1 cellular context compared by ENCODE assay signal in the genomic region with DNA sequence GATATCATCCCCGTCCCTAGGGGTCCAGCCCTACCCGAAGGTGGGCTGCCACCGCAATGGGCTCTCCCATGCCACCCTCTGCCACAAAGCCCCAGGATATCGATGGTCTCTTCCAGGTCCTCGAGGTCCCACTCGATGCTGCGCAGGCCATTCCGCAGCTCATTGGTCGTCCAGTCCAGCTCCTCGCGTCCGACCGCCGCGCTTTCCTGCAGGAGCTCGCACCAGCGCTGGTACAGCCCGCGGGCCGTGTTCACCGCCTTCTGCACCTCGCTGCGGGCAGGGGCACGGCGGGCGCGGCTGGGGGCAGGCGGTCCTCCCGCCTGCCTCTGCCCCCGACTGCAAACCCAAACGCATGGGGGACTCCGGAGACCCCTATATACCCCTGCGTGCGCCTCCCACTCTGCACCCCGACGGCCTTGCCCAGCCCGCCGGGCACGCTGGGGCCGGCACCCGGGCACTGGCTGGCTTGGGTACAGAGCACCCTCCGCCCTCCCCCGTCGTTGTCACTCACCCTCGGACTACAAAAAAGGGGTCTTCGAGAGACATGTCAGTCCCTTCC.
TF ChIP-seq lines count a peak whose summit lies in the region.

No MANE protein-coding gene starts in this region.

TF ChIP-seq in HEK293, 187 proteins besides CTCF, POLR2A, EP300 and RAD21 (continued from another document and continues in another):
- TF ChIP-seq, protein P1, sequence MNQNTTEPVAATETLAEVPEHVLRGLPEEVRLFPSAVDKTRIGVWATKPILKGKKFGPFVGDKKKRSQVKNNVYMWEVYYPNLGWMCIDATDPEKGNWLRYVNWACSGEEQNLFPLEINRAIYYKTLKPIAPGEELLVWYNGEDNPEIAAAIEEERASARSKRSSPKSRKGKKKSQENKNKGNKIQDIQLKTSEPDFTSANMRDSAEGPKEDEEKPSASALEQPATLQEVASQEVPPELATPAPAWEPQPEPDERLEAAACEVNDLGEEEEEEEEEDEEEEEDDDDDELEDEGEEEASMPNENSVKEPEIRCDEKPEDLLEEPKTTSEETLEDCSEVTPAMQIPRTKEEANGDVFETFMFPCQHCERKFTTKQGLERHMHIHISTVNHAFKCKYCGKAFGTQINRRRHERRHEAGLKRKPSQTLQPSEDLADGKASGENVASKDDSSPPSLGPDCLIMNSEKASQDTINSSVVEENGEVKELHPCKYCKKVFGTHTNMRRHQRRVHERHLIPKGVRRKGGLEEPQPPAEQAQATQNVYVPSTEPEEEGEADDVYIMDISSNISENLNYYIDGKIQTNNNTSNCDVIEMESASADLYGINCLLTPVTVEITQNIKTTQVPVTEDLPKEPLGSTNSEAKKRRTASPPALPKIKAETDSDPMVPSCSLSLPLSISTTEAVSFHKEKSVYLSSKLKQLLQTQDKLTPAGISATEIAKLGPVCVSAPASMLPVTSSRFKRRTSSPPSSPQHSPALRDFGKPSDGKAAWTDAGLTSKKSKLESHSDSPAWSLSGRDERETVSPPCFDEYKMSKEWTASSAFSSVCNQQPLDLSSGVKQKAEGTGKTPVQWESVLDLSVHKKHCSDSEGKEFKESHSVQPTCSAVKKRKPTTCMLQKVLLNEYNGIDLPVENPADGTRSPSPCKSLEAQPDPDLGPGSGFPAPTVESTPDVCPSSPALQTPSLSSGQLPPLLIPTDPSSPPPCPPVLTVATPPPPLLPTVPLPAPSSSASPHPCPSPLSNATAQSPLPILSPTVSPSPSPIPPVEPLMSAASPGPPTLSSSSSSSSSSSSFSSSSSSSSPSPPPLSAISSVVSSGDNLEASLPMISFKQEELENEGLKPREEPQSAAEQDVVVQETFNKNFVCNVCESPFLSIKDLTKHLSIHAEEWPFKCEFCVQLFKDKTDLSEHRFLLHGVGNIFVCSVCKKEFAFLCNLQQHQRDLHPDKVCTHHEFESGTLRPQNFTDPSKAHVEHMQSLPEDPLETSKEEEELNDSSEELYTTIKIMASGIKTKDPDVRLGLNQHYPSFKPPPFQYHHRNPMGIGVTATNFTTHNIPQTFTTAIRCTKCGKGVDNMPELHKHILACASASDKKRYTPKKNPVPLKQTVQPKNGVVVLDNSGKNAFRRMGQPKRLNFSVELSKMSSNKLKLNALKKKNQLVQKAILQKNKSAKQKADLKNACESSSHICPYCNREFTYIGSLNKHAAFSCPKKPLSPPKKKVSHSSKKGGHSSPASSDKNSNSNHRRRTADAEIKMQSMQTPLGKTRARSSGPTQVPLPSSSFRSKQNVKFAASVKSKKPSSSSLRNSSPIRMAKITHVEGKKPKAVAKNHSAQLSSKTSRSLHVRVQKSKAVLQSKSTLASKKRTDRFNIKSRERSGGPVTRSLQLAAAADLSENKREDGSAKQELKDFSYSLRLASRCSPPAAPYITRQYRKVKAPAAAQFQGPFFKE (tag by site-specific recombination; IDR thresholded peaks at IDR 0.05; ENCODE audit: borderline replicate concordance) = 0 out of 2 replicates have a peak, but pooled peaks have one; percentile 50
- TF ChIP-seq GLIS2 (tag by site-specific recombination; IDR thresholded peaks at IDR 0.05) = peak; percentile 53; the same call in 1 of the 2 replicates
- TF ChIP-seq HOXA7 (CRISPR knock-in tag; IDR thresholded peaks at IDR 0.05; ENCODE audit: borderline replicate concordance) = no peak
- TF ChIP-seq ZNF138 (tag by site-specific recombination; IDR thresholded peaks at IDR 0.05; ENCODE audit: borderline replicate concordance) = no peak
- TF ChIP-seq, protein P2, sequence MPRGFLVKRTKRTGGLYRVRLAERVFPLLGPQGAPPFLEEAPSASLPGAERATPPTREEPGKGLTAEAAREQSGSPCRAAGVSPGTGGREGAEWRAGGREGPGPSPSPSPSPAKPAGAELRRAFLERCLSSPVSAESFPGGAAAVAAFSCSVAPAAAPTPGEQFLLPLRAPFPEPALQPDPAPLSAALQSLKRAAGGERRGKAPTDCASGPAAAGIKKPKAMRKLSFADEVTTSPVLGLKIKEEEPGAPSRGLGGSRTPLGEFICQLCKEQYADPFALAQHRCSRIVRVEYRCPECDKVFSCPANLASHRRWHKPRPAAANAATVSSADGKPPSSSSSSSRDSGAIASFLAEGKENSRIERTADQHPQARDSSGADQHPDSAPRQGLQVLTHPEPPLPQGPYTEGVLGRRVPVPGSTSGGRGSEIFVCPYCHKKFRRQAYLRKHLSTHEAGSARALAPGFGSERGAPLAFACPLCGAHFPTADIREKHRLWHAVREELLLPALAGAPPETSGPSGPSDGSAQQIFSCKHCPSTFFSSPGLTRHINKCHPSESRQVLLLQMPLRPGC (tag by site-specific recombination; IDR thresholded peaks at IDR 0.05) = no peak
- TF ChIP-seq ZNF266 (tag by site-specific recombination; IDR thresholded peaks at IDR 0.05; ENCODE audit: low read depth) = no peak
- TF ChIP-seq KLF1 (tag by site-specific recombination; IDR thresholded peaks at IDR 0.05) = no peak
- TF ChIP-seq RBAK (tag by site-specific recombination; IDR thresholded peaks at IDR 0.05) = no peak
- TF ChIP-seq ZNF311 (tag by site-specific recombination; IDR thresholded peaks at IDR 0.05; ENCODE audit: borderline replicate concordance) = no peak
- no peak for TF ChIP-seq ZNF48 (tag by site-specific recombination; IDR thresholded peaks at IDR 0.05)
- TF ChIP-seq, protein P3, sequence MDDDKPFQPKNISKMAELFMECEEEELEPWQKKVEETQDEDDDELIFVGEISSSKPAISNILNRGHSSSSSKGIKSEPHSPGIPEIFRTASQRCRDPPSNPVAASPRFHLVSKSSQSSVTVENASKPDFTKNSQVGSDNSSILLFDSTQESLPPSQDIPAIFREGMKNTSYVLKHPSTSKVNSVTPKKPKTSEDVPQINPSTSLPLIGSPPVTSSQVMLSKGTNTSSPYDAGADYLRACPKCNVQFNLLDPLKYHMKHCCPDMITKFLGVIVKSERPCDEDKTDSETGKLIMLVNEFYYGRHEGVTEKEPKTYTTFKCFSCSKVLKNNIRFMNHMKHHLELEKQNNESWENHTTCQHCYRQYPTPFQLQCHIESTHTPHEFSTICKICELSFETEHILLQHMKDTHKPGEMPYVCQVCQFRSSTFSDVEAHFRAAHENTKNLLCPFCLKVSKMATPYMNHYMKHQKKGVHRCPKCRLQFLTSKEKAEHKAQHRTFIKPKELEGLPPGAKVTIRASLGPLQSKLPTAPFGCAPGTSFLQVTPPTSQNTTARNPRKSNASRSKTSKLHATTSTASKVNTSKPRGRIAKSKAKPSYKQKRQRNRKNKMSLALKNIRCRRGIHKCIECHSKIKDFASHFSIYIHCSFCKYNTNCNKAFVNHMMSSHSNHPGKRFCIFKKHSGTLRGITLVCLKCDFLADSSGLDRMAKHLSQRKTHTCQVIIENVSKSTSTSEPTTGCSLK (tag by site-specific recombination; IDR thresholded peaks at IDR 0.05) = no peak
- TF ChIP-seq ZNF133 (tag by site-specific recombination; IDR thresholded peaks at IDR 0.05) = no peak
- no peak for TF ChIP-seq ZNF19 (tag by site-specific recombination; IDR thresholded peaks at IDR 0.05; ENCODE audit: low read depth)
- TF ChIP-seq ZNF629 (tag by site-specific recombination; IDR thresholded peaks at IDR 0.05) = no peak
- no peak for TF ChIP-seq ZNF404 (tag by site-specific recombination; IDR thresholded peaks at IDR 0.05)
- TF ChIP-seq ZNF292 (tag by site-specific recombination; IDR thresholded peaks at IDR 0.05; ENCODE audit: borderline replicate concordance, low read depth) = no peak
- TF ChIP-seq, protein P4, sequence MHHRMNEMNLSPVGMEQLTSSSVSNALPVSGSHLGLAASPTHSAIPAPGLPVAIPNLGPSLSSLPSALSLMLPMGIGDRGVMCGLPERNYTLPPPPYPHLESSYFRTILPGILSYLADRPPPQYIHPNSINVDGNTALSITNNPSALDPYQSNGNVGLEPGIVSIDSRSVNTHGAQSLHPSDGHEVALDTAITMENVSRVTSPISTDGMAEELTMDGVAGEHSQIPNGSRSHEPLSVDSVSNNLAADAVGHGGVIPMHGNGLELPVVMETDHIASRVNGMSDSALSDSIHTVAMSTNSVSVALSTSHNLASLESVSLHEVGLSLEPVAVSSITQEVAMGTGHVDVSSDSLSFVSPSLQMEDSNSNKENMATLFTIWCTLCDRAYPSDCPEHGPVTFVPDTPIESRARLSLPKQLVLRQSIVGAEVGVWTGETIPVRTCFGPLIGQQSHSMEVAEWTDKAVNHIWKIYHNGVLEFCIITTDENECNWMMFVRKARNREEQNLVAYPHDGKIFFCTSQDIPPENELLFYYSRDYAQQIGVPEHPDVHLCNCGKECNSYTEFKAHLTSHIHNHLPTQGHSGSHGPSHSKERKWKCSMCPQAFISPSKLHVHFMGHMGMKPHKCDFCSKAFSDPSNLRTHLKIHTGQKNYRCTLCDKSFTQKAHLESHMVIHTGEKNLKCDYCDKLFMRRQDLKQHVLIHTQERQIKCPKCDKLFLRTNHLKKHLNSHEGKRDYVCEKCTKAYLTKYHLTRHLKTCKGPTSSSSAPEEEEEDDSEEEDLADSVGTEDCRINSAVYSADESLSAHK (tag by site-specific recombination; IDR thresholded peaks at IDR 0.05) = 0 out of 2 replicates have a peak, but pooled peaks have one; percentile 10
- no peak for TF ChIP-seq SCRT1 (tag by site-specific recombination; IDR thresholded peaks at IDR 0.05; ENCODE audit: borderline replicate concordance)
- TF ChIP-seq KLF7 (tag by site-specific recombination; IDR thresholded peaks at IDR 0.05; ENCODE audit: borderline replicate concordance) = no peak
- TF ChIP-seq ZNF707 (tag by site-specific recombination; IDR thresholded peaks at IDR 0.05) = no peak
- no peak for TF ChIP-seq KLF9 (tag by site-specific recombination; IDR thresholded peaks at IDR 0.05; ENCODE audit: low read depth)
- no peak for TF ChIP-seq ZSCAN30 (tag by site-specific recombination; IDR thresholded peaks at IDR 0.05)
- TF ChIP-seq, protein P5, sequence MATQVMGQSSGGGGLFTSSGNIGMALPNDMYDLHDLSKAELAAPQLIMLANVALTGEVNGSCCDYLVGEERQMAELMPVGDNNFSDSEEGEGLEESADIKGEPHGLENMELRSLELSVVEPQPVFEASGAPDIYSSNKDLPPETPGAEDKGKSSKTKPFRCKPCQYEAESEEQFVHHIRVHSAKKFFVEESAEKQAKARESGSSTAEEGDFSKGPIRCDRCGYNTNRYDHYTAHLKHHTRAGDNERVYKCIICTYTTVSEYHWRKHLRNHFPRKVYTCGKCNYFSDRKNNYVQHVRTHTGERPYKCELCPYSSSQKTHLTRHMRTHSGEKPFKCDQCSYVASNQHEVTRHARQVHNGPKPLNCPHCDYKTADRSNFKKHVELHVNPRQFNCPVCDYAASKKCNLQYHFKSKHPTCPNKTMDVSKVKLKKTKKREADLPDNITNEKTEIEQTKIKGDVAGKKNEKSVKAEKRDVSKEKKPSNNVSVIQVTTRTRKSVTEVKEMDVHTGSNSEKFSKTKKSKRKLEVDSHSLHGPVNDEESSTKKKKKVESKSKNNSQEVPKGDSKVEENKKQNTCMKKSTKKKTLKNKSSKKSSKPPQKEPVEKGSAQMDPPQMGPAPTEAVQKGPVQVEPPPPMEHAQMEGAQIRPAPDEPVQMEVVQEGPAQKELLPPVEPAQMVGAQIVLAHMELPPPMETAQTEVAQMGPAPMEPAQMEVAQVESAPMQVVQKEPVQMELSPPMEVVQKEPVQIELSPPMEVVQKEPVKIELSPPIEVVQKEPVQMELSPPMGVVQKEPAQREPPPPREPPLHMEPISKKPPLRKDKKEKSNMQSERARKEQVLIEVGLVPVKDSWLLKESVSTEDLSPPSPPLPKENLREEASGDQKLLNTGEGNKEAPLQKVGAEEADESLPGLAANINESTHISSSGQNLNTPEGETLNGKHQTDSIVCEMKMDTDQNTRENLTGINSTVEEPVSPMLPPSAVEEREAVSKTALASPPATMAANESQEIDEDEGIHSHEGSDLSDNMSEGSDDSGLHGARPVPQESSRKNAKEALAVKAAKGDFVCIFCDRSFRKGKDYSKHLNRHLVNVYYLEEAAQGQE (tag by site-specific recombination; IDR thresholded peaks at IDR 0.05) = no peak
- TF ChIP-seq ZNF677 (tag by site-specific recombination; IDR thresholded peaks at IDR 0.05) = no peak
- TF ChIP-seq ZNF510 (tag by site-specific recombination; IDR thresholded peaks at IDR 0.05; ENCODE audit: insufficient replicate concordance) = no peak
- no peak for TF ChIP-seq ZFHX2 (tag by site-specific recombination; conservative IDR thresholded peaks at IDR 0.05)
- TF ChIP-seq, protein P6, sequence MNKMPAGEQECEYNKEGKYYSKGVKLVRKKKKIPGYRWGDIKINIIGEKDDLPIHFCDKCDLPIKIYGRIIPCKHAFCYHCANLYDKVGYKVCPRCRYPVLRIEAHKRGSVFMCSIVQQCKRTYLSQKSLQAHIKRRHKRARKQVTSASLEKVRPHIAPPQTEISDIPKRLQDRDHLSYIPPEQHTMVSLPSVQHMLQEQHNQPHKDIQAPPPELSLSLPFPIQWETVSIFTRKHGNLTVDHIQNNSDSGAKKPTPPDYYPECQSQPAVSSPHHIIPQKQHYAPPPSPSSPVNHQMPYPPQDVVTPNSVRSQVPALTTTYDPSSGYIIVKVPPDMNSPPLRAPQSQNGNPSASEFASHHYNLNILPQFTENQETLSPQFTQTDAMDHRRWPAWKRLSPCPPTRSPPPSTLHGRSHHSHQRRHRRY (tag by site-specific recombination; IDR thresholded peaks at IDR 0.05) = 0 out of 2 replicates have a peak, but pooled peaks have one; percentile 31
- TF ChIP-seq REPIN1 (tag by site-specific recombination; IDR thresholded peaks at IDR 0.05; ENCODE audit: low read depth) = no peak
- no peak for TF ChIP-seq ZNF146 (tag by site-specific recombination; IDR thresholded peaks at IDR 0.05)
- TF ChIP-seq ZNF830 (tag by site-specific recombination; IDR thresholded peaks at IDR 0.05; ENCODE audit: low read depth) = no peak
- no peak for TF ChIP-seq ZNF37A (tag by site-specific recombination; IDR thresholded peaks at IDR 0.05)
- no peak for TF ChIP-seq ZNF214 (tag by site-specific recombination; IDR thresholded peaks at IDR 0.05; ENCODE audit: borderline replicate concordance)
- no peak for TF ChIP-seq ZNF121 (tag by site-specific recombination; IDR thresholded peaks at IDR 0.05)
- TF ChIP-seq, protein P7, sequence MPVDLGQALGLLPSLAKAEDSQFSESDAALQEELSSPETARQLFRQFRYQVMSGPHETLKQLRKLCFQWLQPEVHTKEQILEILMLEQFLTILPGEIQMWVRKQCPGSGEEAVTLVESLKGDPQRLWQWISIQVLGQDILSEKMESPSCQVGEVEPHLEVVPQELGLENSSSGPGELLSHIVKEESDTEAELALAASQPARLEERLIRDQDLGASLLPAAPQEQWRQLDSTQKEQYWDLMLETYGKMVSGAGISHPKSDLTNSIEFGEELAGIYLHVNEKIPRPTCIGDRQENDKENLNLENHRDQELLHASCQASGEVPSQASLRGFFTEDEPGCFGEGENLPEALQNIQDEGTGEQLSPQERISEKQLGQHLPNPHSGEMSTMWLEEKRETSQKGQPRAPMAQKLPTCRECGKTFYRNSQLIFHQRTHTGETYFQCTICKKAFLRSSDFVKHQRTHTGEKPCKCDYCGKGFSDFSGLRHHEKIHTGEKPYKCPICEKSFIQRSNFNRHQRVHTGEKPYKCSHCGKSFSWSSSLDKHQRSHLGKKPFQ (tag by site-specific recombination; IDR thresholded peaks at IDR 0.05) = no peak
- no peak for TF ChIP-seq ZNF514 (tag by site-specific recombination; IDR thresholded peaks at IDR 0.05)
- TF ChIP-seq, protein P8, sequence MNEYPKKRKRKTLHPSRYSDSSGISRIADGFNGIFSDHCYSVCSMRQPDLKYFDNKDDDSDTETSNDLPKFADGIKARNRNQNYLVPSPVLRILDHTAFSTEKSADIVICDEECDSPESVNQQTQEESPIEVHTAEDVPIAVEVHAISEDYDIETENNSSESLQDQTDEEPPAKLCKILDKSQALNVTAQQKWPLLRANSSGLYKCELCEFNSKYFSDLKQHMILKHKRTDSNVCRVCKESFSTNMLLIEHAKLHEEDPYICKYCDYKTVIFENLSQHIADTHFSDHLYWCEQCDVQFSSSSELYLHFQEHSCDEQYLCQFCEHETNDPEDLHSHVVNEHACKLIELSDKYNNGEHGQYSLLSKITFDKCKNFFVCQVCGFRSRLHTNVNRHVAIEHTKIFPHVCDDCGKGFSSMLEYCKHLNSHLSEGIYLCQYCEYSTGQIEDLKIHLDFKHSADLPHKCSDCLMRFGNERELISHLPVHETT (tag by site-specific recombination; IDR thresholded peaks at IDR 0.05) = no peak
